8 cellular contexts compared by ENCODE assay signal in genomic region chr16:88785106-88785924, GRCh38. TPM values are rescaled to one million over a fixed set of nuclear protein-coding genes. Genes with fewer than 3 reads are reported as not detected.
DNase-seq lines count a peak whose midpoint lies in the region; TF ChIP-seq lines count a peak whose summit lies in the region.

TSS of gene PIEZO1 (minus strand) at chr16:88785220. CDS start at chr16:88784964, 256 bp downstream.

- H3K36me3 ChIP-seq in HUES64 (ENCODE audit: insufficient read depth, low read length) (no peaks in the 10 kb centered on the region), kidney epithelial cell (ENCODE audit: control insufficient read depth, insufficient read depth, low read length) (no peaks in the 10 kb centered on the region)

- no peaks in the 10 kb centered on the region for H3K9me3 ChIP-seq in HUES64 (ENCODE audit: insufficient read depth, low read depth, low read length)

- peak; percentile 69 for DNase-seq in activated CD4-positive, CD25-positive, alpha-beta regulatory T cell treated with anti-CD3 and anti-CD28 coated beads, Interleukin-2, amount 50 U/mL, for 16 hours (ENCODE audit: low read depth, low spot score)
- DNase-seq in caudate nucleus (lab: John Stamatoyannopoulos, UW) (peak in 36 of 61 donors; percentile 13 to 66 (median 36)), kidney epithelial cell (ENCODE audit: low read depth) (no peak), cerebellum (ENCODE audit: low spot score) (no peak), DMS114 treated with DMSO at 0.1 percent for 48 hours (lab: John Stamatoyannopoulos, UW; ENCODE audit: unreplicated experiment) (no peak)
- DNase-seq in stimulated activated CD4-positive, alpha-beta T cell treated with anti-CD3 and anti-CD28 coated beads, Interleukin-1b, Interleukin-23, amount 100 ng/mL, for 24 hours (ENCODE audit: low read depth in 4 of 4, low spot score in 1 of 4): peak in 3 of 4 experiments; percentile 63 to 66 (median 64)

- H3K4me3 ChIP-seq in HUES64 (ENCODE audit: low read length): peak within 1 kb of the TSS; percentile 61
- H3K4me3 ChIP-seq in kidney epithelial cell (ENCODE audit: low read depth, low read length): peak within 1 kb of the TSS; percentile 55

- H3K4me1 ChIP-seq in HUES64 (ENCODE audit: insufficient read depth, low read length): peaks cover 16% of the 10 kb centered on the region

- WGBS in HUES64: 7% methylated on average over 110 of the region's 110 CpGs

- peak within 1 kb of the TSS; percentile 78 for H3K9ac ChIP-seq in HUES64 (ENCODE audit: low read depth, low read length)

- H3K27me3 ChIP-seq in HUES64 (ENCODE audit: insufficient read depth, low read length): peaks cover 7% of the 10 kb centered on the region
- H3K27me3 ChIP-seq in kidney epithelial cell (ENCODE audit: control insufficient read depth, insufficient read depth, low read length): no peaks in the 10 kb centered on the region

- no peak within 1 kb of the TSS for H3K27ac ChIP-seq in HUES64 (ENCODE audit: low read depth, low read length)
- peak within 1 kb of the TSS; percentile 72 for H3K27ac ChIP-seq in caudate nucleus (ENCODE audit: low read depth, low read length)

- TF ChIP-seq CTCF in kidney epithelial cell (IDR thresholded peaks at IDR 0.05; ENCODE audit: insufficient read depth, low read length, poor library complexity, severe bottlenecking): peak; percentile 65

- TF ChIP-seq POLR2A in GM10847 (IDR thresholded peaks at IDR 0.05; ENCODE audit: extremely low read depth, insufficient read length): peak; percentile 92

RNA-seq across cellular contexts. Expression of gene PIEZO1, which starts in this region (rescaled TPM):
- polyA plus RNA-seq in HUES64 (2013, experiment 1 of 2): 22.3 TPM
- polyA plus RNA-seq in HUES64 (2013, experiment 2 of 2): 21.9 TPM
- total RNA-seq in kidney epithelial cell (309 and 349 TPM in 2 replicates), cerebellum (9.9 TPM)

Comparison
In these comparisons a context has a peak if more than half of its experiments do, and no peak if none do; other contexts are left out.
1. RNA of gene PIEZO1 (total RNA-seq): 309 to 349 TPM in kidney epithelial cell; 9.9 TPM in cerebellum (single experiment); every median in the first group is over 10 times any median in the second.
2. DNase-seq: peak in activated CD4-positive, CD25-positive, alpha-beta regulatory T cell treated with anti-CD3 and anti-CD28 coated beads, Interleukin-2, amount 50 U/mL, for 16 hours (single experiment), caudate nucleus (36 of 61) and stimulated activated CD4-positive, alpha-beta T cell treated with anti-CD3 and anti-CD28 coated beads, Interleukin-1b, Interleukin-23, amount 100 ng/mL, for 24 hours (3 of 4); none in kidney epithelial cell (single experiment), cerebellum (single experiment) and DMS114 treated with DMSO at 0.1 percent for 48 hours (single experiment).